Comparison of ENCODE assay signal across 8 cellular contexts in genomic region chr11:123111465-123111864, GRCh38. TPM values are rescaled to one million over a fixed set of nuclear protein-coding genes. Genes with fewer than 3 reads are reported as not detected.
DNase-seq lines count a peak whose midpoint lies in the region; ATAC-seq and TF ChIP-seq lines count a peak whose summit lies in the region.

No MANE protein-coding gene starts in this region.

- no peak overlapping the region for H3K27ac ChIP-seq in DOHH2 (ENCODE audit: low read depth, low read length)
- H3K27ac ChIP-seq in Karpas-422 (ENCODE audit: low read length), result no peak overlapping the region

- DNase-seq in Karpas-422, result peak; percentile 73
- peak; percentile 55 for DNase-seq in RKO (ENCODE audit: low spot score)
- peak; percentile 34 for DNase-seq in epidermal melanocyte (ENCODE audit: insufficient read length, low spot score)
- DNase-seq in middle frontal gyrus (ENCODE audit: extremely low spot score, low spot score), result peak; percentile 40
- DNase-seq in HK-2 (ENCODE audit: unreplicated experiment), result no peak
- no peak for DNase-seq in activated naive CD4-positive, alpha-beta T cell treated with anti-CD3 and anti-CD28 coated beads, Interleukin-2, amount 50 U/mL, for 16 hours

- H3K9ac ChIP-seq in Karpas-422 (ENCODE audit: low read length), result no peak overlapping the region

- no peaks in the 10 kb centered on the region for H3K9me3 ChIP-seq in DOHH2 (ENCODE audit: control insufficient read depth, insufficient read depth, low read length)
- H3K9me3 ChIP-seq in Karpas-422 (ENCODE audit: low read length), result no peaks in the 10 kb centered on the region

- H3K36me3 ChIP-seq in DOHH2 (ENCODE audit: control insufficient read depth, low read length), result no peaks in the 10 kb centered on the region
- H3K36me3 ChIP-seq in Karpas-422 (ENCODE audit: insufficient read depth, low read length), result no peaks in the 10 kb centered on the region

- no peaks in the 10 kb centered on the region for H3F3A ChIP-seq in DOHH2 (ENCODE audit: control insufficient read depth, insufficient read depth)

- H3K4me3 ChIP-seq in DOHH2 (ENCODE audit: low read length) (no peak overlapping the region), Karpas-422 (ENCODE audit: low read length) (no peak overlapping the region)

- H3K9me2 ChIP-seq in DOHH2 (replicated peaks; ENCODE audit: control insufficient read depth, low read length) (no peaks in the 10 kb centered on the region), Karpas-422 (replicated peaks; ENCODE audit: insufficient read depth, low read length) (no peaks in the 10 kb centered on the region)

- H3K4me2 ChIP-seq in DOHH2 (ENCODE audit: low read length), result no peak overlapping the region
- H3K4me2 ChIP-seq in Karpas-422 (ENCODE audit: low read depth, low read length, poor library complexity, severe bottlenecking), result no peak overlapping the region

- ATAC-seq in HG03571 (IDR thresholded peaks at IDR 0.05; ENCODE audit: unreplicated experiment), result no peak

- H3K4me1 ChIP-seq in DOHH2 (ENCODE audit: control insufficient read depth, low read length) (no peaks in the 10 kb centered on the region), Karpas-422 (ENCODE audit: low read length) (no peaks in the 10 kb centered on the region)

- H4K20me1 ChIP-seq in DOHH2 (ENCODE audit: control insufficient read depth, insufficient read depth, low read depth, low read length), result no peaks in the 10 kb centered on the region
- H4K20me1 ChIP-seq in Karpas-422 (ENCODE audit: insufficient read depth, low read depth, low read length), result no peaks in the 10 kb centered on the region

- H2AFZ ChIP-seq in Karpas-422 (ENCODE audit: low read length), result no peak overlapping the region

- H3K79me2 ChIP-seq in DOHH2 (ENCODE audit: control insufficient read depth, low read length) (no peaks in the 10 kb centered on the region), Karpas-422 (ENCODE audit: low read length) (no peaks in the 10 kb centered on the region)

- TF ChIP-seq CTCF in DOHH2 (IDR thresholded peaks at IDR 0.05; ENCODE audit: low read depth, low read length, poor library complexity, severe bottlenecking), result peak; percentile 82

- H3K27me3 ChIP-seq in DOHH2 (ENCODE audit: control insufficient read depth, low read length) (no peaks in the 10 kb centered on the region), Karpas-422 (ENCODE audit: low read length) (no peaks in the 10 kb centered on the region)

RNA-seq across cellular contexts. Expression of gene HSPA8, which starts 49.5 kb away (rescaled TPM):
- 1,464 and 1,725 TPM in 2 replicates for total RNA-seq in Karpas-422 (2014; rRNA removed; shearing (Covaris generic); ENCODE audit: low replicate concordance)

Comparison
In these comparisons a context has a peak if more than half of its experiments do, and no peak if none do; other contexts are left out.
1. DNase-seq: peak in Karpas-422 (single experiment), RKO (single experiment), epidermal melanocyte (single experiment) and middle frontal gyrus (single experiment); none in HK-2 (single experiment) and activated naive CD4-positive, alpha-beta T cell treated with anti-CD3 and anti-CD28 coated beads, Interleukin-2, amount 50 U/mL, for 16 hours (single experiment).